1 cellular context compared by ENCODE assay signal in genomic region chr2:234469251-234469845, GRCh38.
TF ChIP-seq lines count a peak whose summit lies in the region.

No MANE protein-coding gene starts in this region.

TF ChIP-seq in IMR-90, 13 proteins besides CTCF, POLR2A, EP300 and RAD21 (continued from another document):
- TF ChIP-seq SMC3 (IDR thresholded peaks at IDR 0.05; ENCODE audit: low read depth, low read length) (no peak), RFX5 (IDR thresholded peaks at IDR 0.05; ENCODE audit: low read depth, low read length) (no peak), ELK1 (IDR thresholded peaks at IDR 0.05; ENCODE audit: borderline replicate concordance, low read depth, low read length) (no peak), CHD1 (IDR thresholded peaks at IDR 0.05; ENCODE audit: low read depth, low read length) (no peak), RCOR1 (IDR thresholded peaks at IDR 0.05; ENCODE audit: insufficient replicate concordance, low read length) (no peak), MAZ (IDR thresholded peaks at IDR 0.05; ENCODE audit: borderline replicate concordance, low read depth, low read length) (no peak), CEBPB (IDR thresholded peaks at IDR 0.05; ENCODE audit: low read depth, low read length) (no peak), MXI1 (IDR thresholded peaks at IDR 0.05; ENCODE audit: borderline replicate concordance, low read depth, low read length) (no peak)
